Comparison of ENCODE assay signal across 23 cellular contexts in the genomic region with DNA sequence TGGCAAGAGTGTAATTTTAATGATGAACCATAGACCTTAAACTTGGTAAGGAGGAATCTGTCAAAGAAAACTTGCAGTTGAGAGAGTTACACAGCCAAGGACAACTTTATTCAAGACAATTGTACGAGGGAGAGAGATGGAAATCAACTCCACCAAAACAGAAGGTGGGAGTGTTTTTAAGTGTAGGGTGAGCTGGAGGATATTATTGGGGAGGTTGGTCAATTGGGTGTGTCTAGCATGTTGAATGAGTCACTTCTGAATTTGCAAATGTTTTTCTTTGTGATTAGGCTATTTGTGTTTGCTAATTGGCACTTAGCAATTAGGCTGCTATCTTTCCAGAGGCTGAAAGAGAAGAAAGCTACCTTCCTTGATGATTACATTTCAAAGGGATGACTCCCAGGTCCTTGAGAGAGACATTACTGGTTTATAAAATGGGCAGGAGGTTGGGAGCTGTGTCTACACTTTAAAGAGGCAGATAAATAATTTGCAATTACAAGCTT.
"Had no signal": no experiment of that assay in that cellular context is flagged by ENCODE, and none has a peak within 500 bp of the region (broad histone marks: within the 10 kb centered on the region; RNA-seq: fewer than 3 reads in every experiment).

No MANE protein-coding gene starts in this region.

- H3K4me1 ChIP-seq: gastrocnemius medialis, heart right ventricle, left ventricle myocardium inferior, lower lobe of right lung, neural progenitor cell, suprapubic skin, thyroid gland had no signal

- H3K36me3 ChIP-seq: gastrocnemius medialis, heart right ventricle, left ventricle myocardium inferior, lower lobe of right lung, neural progenitor cell, ovary, suprapubic skin, thyroid gland had no signal

- H3K27me3 ChIP-seq: gastrocnemius medialis, heart right ventricle, neural progenitor cell, ovary, suprapubic skin, thyroid gland had no signal

- H3K4me3 ChIP-seq: gastrocnemius medialis, heart right ventricle, left ventricle myocardium inferior, lower lobe of right lung, neural progenitor cell, ovary, suprapubic skin, thyroid gland had no signal

- H3K4me2 ChIP-seq: neural progenitor cell had no signal

- H3K9ac ChIP-seq: neural progenitor cell had no signal

- H3K36me3 Mint-ChIP-seq: memory B cell; natural killer cell treated with Interleukin-12 subunit alpha and Interleukin-12 subunit beta and Interleukin-15 and Interleukin-18, amount 100 ng/mL, for 72 hours; neural progenitor cell; type B pancreatic cell had no signal

- H2AFZ ChIP-seq: neural progenitor cell had no signal

- H3K27ac ChIP-seq: gastrocnemius medialis, heart right ventricle, left ventricle myocardium inferior, lower lobe of right lung, neural progenitor cell, ovary, suprapubic skin, thyroid gland had no signal

- ATAC-seq: esophagus mucosa; gastrocnemius medialis; heart right ventricle; lower lobe of right lung; natural killer cell treated with Interleukin-12 subunit alpha and Interleukin-12 subunit beta and Interleukin-15 and Interleukin-18, amount 100 ng/mL, for 72 hours; right cardiac atrium; stimulated activated naive CD8-positive, alpha-beta T cell treated with anti-CD3 and anti-CD28 coated beads, Interleukin-15, Interleukin-2, amounts not matched to agents 100 U/mL and 50 U/mL, for 24 hours had no signal

- H3K27me3 Mint-ChIP-seq: memory B cell; natural killer cell treated with Interleukin-12 subunit alpha and Interleukin-12 subunit beta and Interleukin-15 and Interleukin-18, amount 100 ng/mL, for 72 hours; type B pancreatic cell had no signal

- H3K4me1 Mint-ChIP-seq: memory B cell, neural progenitor cell had no signal

- DNase-seq: effector CD4-positive, alpha-beta T cell; gastrocnemius medialis; heart right ventricle; hypothalamus; kidney; left cardiac atrium; left ventricle myocardium inferior; lower lobe of right lung; midbrain; nucleus accumbens; ovary; right cardiac atrium; small intestine; stimulated activated CD4-positive, alpha-beta T cell treated with anti-CD3 and anti-CD28 coated beads, Interleukin-2, amount 100 ng/mL, for 48 hours; stimulated activated naive CD8-positive, alpha-beta T cell treated with anti-CD3 and anti-CD28 coated beads, Interleukin-15, Interleukin-2, amounts not matched to agents 100 U/mL and 50 U/mL, for 24 hours; thyroid gland had no signal

- H3K9me3 ChIP-seq: gastrocnemius medialis, heart right ventricle, left ventricle myocardium inferior, lower lobe of right lung, ovary, suprapubic skin, thyroid gland had no signal

- H3K27ac Mint-ChIP-seq: memory B cell; natural killer cell treated with Interleukin-12 subunit alpha and Interleukin-12 subunit beta and Interleukin-15 and Interleukin-18, amount 100 ng/mL, for 72 hours; neural progenitor cell; progenitor cell of endocrine pancreas; type B pancreatic cell had no signal

- H3K4me3 Mint-ChIP-seq: memory B cell; natural killer cell treated with Interleukin-12 subunit alpha and Interleukin-12 subunit beta and Interleukin-15 and Interleukin-18, amount 100 ng/mL, for 72 hours; neural progenitor cell; type B pancreatic cell had no signal

- H3K9me3 Mint-ChIP-seq: neural progenitor cell, type B pancreatic cell had no signal
